In the genomic region with DNA sequence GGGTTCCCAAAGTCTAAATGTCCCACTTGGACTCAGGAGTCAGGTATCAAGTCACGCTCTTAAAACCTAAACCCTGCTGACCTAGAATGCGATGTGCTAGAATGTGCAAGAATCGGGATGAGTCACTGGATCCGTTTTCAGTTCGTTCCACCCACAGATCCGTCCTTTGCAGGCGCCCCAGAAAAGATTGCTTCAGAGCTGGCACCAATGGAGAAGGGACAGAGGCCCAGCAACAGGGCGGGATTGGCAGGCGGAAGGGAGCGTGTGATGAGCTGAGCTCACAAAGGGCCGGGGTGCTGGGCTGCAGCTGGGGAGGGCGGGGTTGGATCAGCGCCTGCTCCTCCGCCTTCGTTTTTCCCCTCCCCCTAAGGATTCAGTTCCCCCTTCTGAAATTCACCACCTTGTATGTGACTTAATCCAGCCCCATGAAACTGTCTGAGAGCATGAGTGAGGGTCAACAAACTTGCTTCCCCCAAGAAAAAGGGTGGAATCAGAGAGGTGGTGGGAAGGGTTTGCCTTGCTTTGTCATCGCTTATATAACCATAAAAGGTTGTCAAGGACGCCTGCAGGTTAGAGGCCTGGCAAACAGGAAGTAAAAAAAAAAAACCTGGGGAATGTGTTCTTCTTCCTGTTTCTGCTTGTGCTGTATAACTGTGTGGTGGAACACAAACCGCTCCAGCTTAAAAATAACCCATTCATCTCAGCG, we compare ENCODE assay signal across 8 cellular contexts. TPM values are rescaled to one million over a fixed set of nuclear protein-coding genes. Genes with fewer than 3 reads are reported as not detected.
DNase-seq lines count a peak whose midpoint lies in the region; FAIRE-seq and TF ChIP-seq lines count a peak whose summit lies in the region.

No MANE protein-coding gene starts in this region.

- H3K9me3 Mint-ChIP-seq in glutamatergic neuron (ENCODE audit: unreplicated experiment) = peaks cover 33% of the 10 kb centered on the region

- peak overlapping the region; percentile 60 for H3K4me3 ChIP-seq in NB4 (ENCODE audit: low read depth, low read length)

- 0 out of 2 replicates have a peak, but pooled peaks have one; percentile 40 for TF ChIP-seq POLR2A in H54 (IDR thresholded peaks at IDR 0.05; ENCODE audit: low read depth, low read length)
- peak; percentile 71 for TF ChIP-seq POLR2A in NB4 (IDR thresholded peaks at IDR 0.05; ENCODE audit: extremely low read depth, insufficient read length)

- peak; percentile 100 for DNase-seq in EL
- DNase-seq in H54 (ENCODE audit: insufficient read length, low spot score) = no peak
- DNase-seq in NB4 (ENCODE audit: low read depth) = peak; percentile 100
- DNase-seq in activated effector memory CD4-positive, alpha-beta T cell treated with anti-CD3 and anti-CD28 coated beads, Interleukin-2, amount 50 U/mL, for 16 hours = peak; percentile 97
- peak; percentile 93 for DNase-seq in glutamatergic neuron
- peak; percentile 100 for DNase-seq in pons (ENCODE audit: low spot score)
- DNase-seq in ureter (ENCODE audit: low spot score) = peak; percentile 98
- no peak for DNase-seq in cortex of kidney (lab: John Stamatoyannopoulos, UW)

- H3K27ac Mint-ChIP-seq in glutamatergic neuron (ENCODE audit: unreplicated experiment) = peak overlapping the region; percentile 98

- H3K27me3 Mint-ChIP-seq in glutamatergic neuron (ENCODE audit: unreplicated experiment) = peaks cover 34% of the 10 kb centered on the region

- H3K4me3 Mint-ChIP-seq in glutamatergic neuron (ENCODE audit: unreplicated experiment) = peak overlapping the region; percentile 90

- peaks cover 54% of the 10 kb centered on the region for H3K4me1 Mint-ChIP-seq in glutamatergic neuron (ENCODE audit: low read depth, unreplicated experiment)

- no peak for TF ChIP-seq CTCF in NB4 (IDR thresholded peaks at IDR 0.05; ENCODE audit: low read depth, low read length)
- no peak for TF ChIP-seq CTCF in glutamatergic neuron (IDR thresholded peaks at IDR 0.05; ENCODE audit: partially characterized antibody, unreplicated experiment)

- H3K36me3 Mint-ChIP-seq in glutamatergic neuron (ENCODE audit: unreplicated experiment) = peaks cover 16% of the 10 kb centered on the region

- FAIRE-seq in H54 (lab: Jason Lieb, UNC) = peak; percentile 55

RNA-seq across cellular contexts. Expression of a gene that starts 2.8 kb away (rescaled TPM):
- total RNA-seq in glutamatergic neuron (ENCODE audit: unreplicated experiment) (966 TPM), ureter (1,015 TPM)

RNA-seq across cellular contexts. Expression of a gene that starts 53.6 kb away (rescaled TPM):
- total RNA-seq in glutamatergic neuron (ENCODE audit: unreplicated experiment) (25.1 TPM), ureter (20.8 TPM)

Comparison
In these comparisons a context has a peak if more than half of its experiments do, and no peak if none do; other contexts are left out.
1. DNase-seq: peak in EL (single experiment), NB4 (single experiment), activated effector memory CD4-positive, alpha-beta T cell treated with anti-CD3 and anti-CD28 coated beads, Interleukin-2, amount 50 U/mL, for 16 hours (single experiment), glutamatergic neuron (single experiment), pons (single experiment) and ureter (single experiment); none in H54 (single experiment) and cortex of kidney (single experiment).